21 cellular contexts compared by ENCODE assay signal in genomic region chr4:107071108-107071507, GRCh38. TPM values are rescaled to one million over a fixed set of nuclear protein-coding genes. Genes with fewer than 3 reads are reported as not detected.
DNase-seq lines count a peak whose midpoint lies in the region; ATAC-seq, FAIRE-seq and TF ChIP-seq lines count a peak whose summit lies in the region.
"Had no signal": no experiment of that assay in that cellular context is flagged by ENCODE, and none has a peak within 500 bp of the region (broad histone marks: within the 10 kb centered on the region; RNA-seq: fewer than 3 reads in every experiment).

No MANE protein-coding gene starts in this region.

- no peak for TF ChIP-seq POLR2A in GM12891 (IDR thresholded peaks at IDR 0.05; ENCODE audit: low read depth, low read length)

- H3K36me3 ChIP-seq in MM.1S (replicated peaks; ENCODE audit: insufficient read depth, low read length) = no peaks in the 10 kb centered on the region
- H3K36me3 ChIP-seq in bronchial epithelial cell (ENCODE audit: control insufficient read depth, insufficient read depth, low read length) = no peaks in the 10 kb centered on the region

- peaks cover 15% of the 10 kb centered on the region; the same call in 1 of the 2 replicates for H3K4me1 ChIP-seq in MM.1S (ENCODE audit: low read length)
- H3K4me1 ChIP-seq: A549, Caco-2 had no signal

- TF ChIP-seq CTCF in MM.1S (IDR thresholded peaks at IDR 0.05; ENCODE audit: low read length) (no peak), bronchial epithelial cell (IDR thresholded peaks at IDR 0.05; ENCODE audit: insufficient read depth, low read length, severe bottlenecking) (no peak)

- DNase-seq in DMS53 (lab: John Stamatoyannopoulos, UW) (peak; percentile 3), DMS53 treated with DMSO at 0.1 percent for 48 hours (lab: John Stamatoyannopoulos, UW; ENCODE audit: unreplicated experiment) (no peak), MM.1S (peak; percentile 30), bronchial epithelial cell (ENCODE audit: low read depth) (peak; percentile 15), myocyte (ENCODE audit: low read depth) (peak; percentile 9), GM12891 (ENCODE audit: insufficient read length, low spot score) (no peak)
- DNase-seq: AML-193; Caco-2; CD4-positive, alpha-beta T cell; DMS153; GOT3; H7 had no signal

- no peak overlapping the region for H3K4me3 ChIP-seq in MM.1S (ENCODE audit: low read length)
- no peak overlapping the region for H3K4me3 ChIP-seq in bronchial epithelial cell (ENCODE audit: low read depth, low read length)
- H3K4me3 ChIP-seq: A549 had no signal

- H3K4me2 ChIP-seq in MM.1S (ENCODE audit: low read depth, low read length) = peak overlapping the region; percentile 19
- H3K4me2 ChIP-seq: A549 had no signal

- H3K9me3 ChIP-seq in MM.1S (replicated peaks; ENCODE audit: insufficient read depth, low read length) = no peaks in the 10 kb centered on the region
- H3K9me3 ChIP-seq: A549, Caco-2 had no signal

- no peaks in the 10 kb centered on the region for H3K79me2 ChIP-seq in MM.1S (ENCODE audit: low read length)

- H3K27me3 ChIP-seq in MM.1S (replicated peaks; ENCODE audit: insufficient read depth, low read length) (no peaks in the 10 kb centered on the region), bronchial epithelial cell (ENCODE audit: control insufficient read depth, insufficient read depth, low read length) (no peaks in the 10 kb centered on the region)

- ATAC-seq in GM18520 (IDR thresholded peaks at IDR 0.05; ENCODE audit: unreplicated experiment) (no peak), HG03442 (IDR thresholded peaks at IDR 0.05; ENCODE audit: unreplicated experiment) (no peak)
- ATAC-seq: A549, HCT116, HepG2 had no signal

- FAIRE-seq in bronchial epithelial cell (lab: Jason Lieb, UNC) = peak; percentile 40
- no peak for FAIRE-seq in GM12891 (lab: Jason Lieb, UNC)
- FAIRE-seq: A549, G401.6, GM12892, HepG2 had no signal

- no peak overlapping the region for H3K9ac ChIP-seq in MM.1S (ENCODE audit: low read length)

- no peak overlapping the region for H2AFZ ChIP-seq in MM.1S (ENCODE audit: low read length)

- peak overlapping the region; percentile 0; the same call in 1 of the 2 replicates for H3K27ac ChIP-seq in MM.1S (ENCODE audit: low read length)
- H3K27ac ChIP-seq: 22Rv1, A549, C4-2B had no signal

- H3F3A ChIP-seq in MM.1S (ENCODE audit: insufficient read depth, low read length) = no peaks in the 10 kb centered on the region

- H3K9me2 ChIP-seq in MM.1S (replicated peaks; ENCODE audit: insufficient read depth, low read length) = no peaks in the 10 kb centered on the region

- no peaks in the 10 kb centered on the region for H4K20me1 ChIP-seq in MM.1S (ENCODE audit: insufficient read depth, low read length)

TF ChIP-seq in GM12891, 5 proteins besides CTCF, POLR2A, EP300 and RAD21:
- TF ChIP-seq POLR2AphosphoS5 (IDR thresholded peaks at IDR 0.05; ENCODE audit: low read depth, low read length) = no peak
- TF ChIP-seq POU2F2 (IDR thresholded peaks at IDR 0.05; ENCODE audit: low read depth, low read length) = no peak
- TF ChIP-seq PAX5 (IDR thresholded peaks at IDR 0.05; ENCODE audit: insufficient read depth, low read length, severe bottlenecking) = no peak
- no peak for TF ChIP-seq TAF1 (IDR thresholded peaks at IDR 0.05; ENCODE audit: low read depth, low read length)
- no peak for TF ChIP-seq SPI1 (IDR thresholded peaks at IDR 0.05; ENCODE audit: low read depth, low read length)

RNA-seq across cellular contexts. Expression of gene DKK2, which starts 35.0 kb away (rescaled TPM):
- total RNA-seq in bronchial epithelial cell = 0.26 TPM in 1 of 2 replicates, not detected in the other
- total RNA-seq in myocyte = 0.11 and 0.21 TPM in 2 replicates
- polyA plus RNA-seq in myocyte (2012) = 17.7 TPM
- not detected for polyA plus RNA-seq in GM12891 (2012; ENCODE audit: low read depth, missing spikeins)
- total RNA-seq: Caco-2; CD4-positive, alpha-beta T cell; H7; HepG2 had no signal
- polyA plus RNA-seq: A549, HepG2 had no signal

Comparison
In these comparisons a context has a peak if more than half of its experiments do, and no peak if none do; other contexts are left out.
1. DNase-seq: peak in DMS53 (single experiment), MM.1S (single experiment), bronchial epithelial cell (single experiment) and myocyte (single experiment); none in DMS53 treated with DMSO at 0.1 percent for 48 hours (single experiment) and GM12891 (single experiment).